24 cellular contexts compared by ENCODE assay signal in the genomic region with DNA sequence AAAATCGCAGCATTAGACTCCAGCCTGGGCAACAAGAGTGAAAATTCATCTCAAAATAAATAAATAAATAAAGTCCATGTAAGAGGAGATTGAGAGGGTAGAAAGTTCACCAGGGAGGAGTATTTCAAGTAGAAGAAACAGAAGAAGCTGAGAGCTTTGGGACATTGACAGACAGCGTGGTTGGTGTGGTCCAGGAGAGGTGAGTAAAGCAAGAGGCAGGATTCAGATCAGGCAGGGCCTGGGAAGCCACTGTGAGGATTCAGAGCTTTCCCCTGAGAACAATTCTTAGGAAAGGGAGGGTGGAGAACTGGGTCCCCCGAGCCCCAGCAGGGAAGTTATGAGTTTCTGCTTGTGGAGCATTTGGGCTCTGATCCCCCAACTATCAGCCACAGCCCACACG. TPM values are rescaled to one million over a fixed set of nuclear protein-coding genes. Genes with fewer than 3 reads are reported as not detected.
DNase-seq lines count a peak whose midpoint lies in the region; ATAC-seq and TF ChIP-seq lines count a peak whose summit lies in the region.
"Had no signal": no experiment of that assay in that cellular context is flagged by ENCODE, and none has a peak within 500 bp of the region (broad histone marks: within the 10 kb centered on the region; RNA-seq: fewer than 3 reads in every experiment).

No MANE protein-coding gene starts in this region.

- H2AFZ ChIP-seq in PC-3 (ENCODE audit: low read length) (no peak overlapping the region), neuronal stem cell (ENCODE audit: low read length) (no peak overlapping the region), OCI-LY7 (ENCODE audit: low read length) (no peak overlapping the region)
- H2AFZ ChIP-seq: GM23338 had no signal

- H3K14ac ChIP-seq in neuronal stem cell (ENCODE audit: low read length) = no peak overlapping the region

- H3K18ac ChIP-seq in neuronal stem cell (ENCODE audit: low read length) = peak overlapping the region; percentile 62

- ATAC-seq in PC-3 = no peak
- ATAC-seq: GM23338, sciatic nerve had no signal

- in situ Hi-C loops in astrocyte of the spinal cord (cut with HindIII; ENCODE audit: low sequenced_read_pairs) = no loop called here

- POLR2A ChIA-PET in PC-3 (lab: Charles Lee; ENCODE audit: unreplicated experiment) = no interaction called here
- POLR2A ChIA-PET in OCI-LY7 (lab: Charles Lee) = interaction anchor here (1.2 kb wide), 1 partner anchor 49 kb away, joined by 3 read pairs; no protein-coding TSS in a partner anchor

- no peak overlapping the region for H2BK15ac ChIP-seq in neuronal stem cell (ENCODE audit: low read length)

- H4K91ac ChIP-seq in neuronal stem cell (ENCODE audit: low read depth, low read length, poor library complexity) = no peak overlapping the region

- WGBS in neuronal stem cell (ENCODE audit: extremely low coverage in 2 of 2, insufficient read length in 2 of 2, insufficient replicate concordance in 1 of 2), 2 donors = no CpG with 5 or more reads among the region's 4 CpGs

- H4K8ac ChIP-seq in neuronal stem cell (ENCODE audit: low read depth, low read length) = no peak overlapping the region

- H3K4ac ChIP-seq in neuronal stem cell (ENCODE audit: low read length) = no peak overlapping the region

- CTCF ChIA-PET in PC-3 (lab: Charles Lee) = interaction anchor here (1.5 kb wide), 1 partner anchor 45 kb away, joined by 3 read pairs; no protein-coding TSS in a partner anchor
- CTCF ChIA-PET in OCI-LY7 (lab: Charles Lee; ENCODE audit: unreplicated experiment) = no interaction called here

- TF ChIP-seq POLR2A in breast epithelium (IDR thresholded peaks at IDR 0.05) = no peak

- TF ChIP-seq CTCF in PC-3 (conservative IDR thresholded peaks at IDR 0.05; ENCODE audit: low read depth, low read length) = no peak
- no peak for TF ChIP-seq CTCF in astrocyte of the spinal cord (IDR thresholded peaks at IDR 0.05; ENCODE audit: low read depth, low read length)
- TF ChIP-seq CTCF in breast epithelium (IDR thresholded peaks at IDR 0.05) = no peak
- no peak for TF ChIP-seq CTCF in OCI-LY7 (conservative IDR thresholded peaks at IDR 0.05; ENCODE audit: low read length)

- H3K4me1 ChIP-seq in PC-3 (ENCODE audit: insufficient read depth, low read length) (peaks cover 19% of the 10 kb centered on the region), neuronal stem cell (ENCODE audit: control insufficient read depth in 2 of 2, insufficient read depth in 1 of 2, low read depth in 1 of 2, low read length in 2 of 2) (peaks cover 0 to under 1% of the 10 kb centered on the region in 2 donors), breast epithelium (no peaks in the 10 kb centered on the region), OCI-LY7 (ENCODE audit: insufficient read depth, low read length, poor library complexity, severe bottlenecking) (peaks cover 51% of the 10 kb centered on the region)
- H3K4me1 ChIP-seq: stomach, tibial artery had no signal

- H4K20me1 ChIP-seq in PC-3 (ENCODE audit: low read length) = no peaks in the 10 kb centered on the region
- H4K20me1 ChIP-seq in OCI-LY7 (ENCODE audit: insufficient read depth, low read length) = no peaks in the 10 kb centered on the region

- no peaks in the 10 kb centered on the region for H3K9me2 ChIP-seq in PC-3 (replicated peaks; ENCODE audit: low read length)
- no peaks in the 10 kb centered on the region for H3K9me2 ChIP-seq in OCI-LY7 (ENCODE audit: insufficient read depth, low read length)

- H2AK5ac ChIP-seq in neuronal stem cell (ENCODE audit: low read depth, low read length) = peak overlapping the region; percentile 50

- BruUV-seq in PC-3 (replicated peaks; lab: Mats Ljungman, UMichigan) = no TSS peak
- BruUV-seq in OCI-LY7 (replicated peaks; lab: Mats Ljungman, UMichigan) = no TSS peak

- no peak overlapping the region for H2BK12ac ChIP-seq in neuronal stem cell (ENCODE audit: low read length)

- H3K9me3 ChIP-seq in PC-3 (ENCODE audit: low read length) = no peaks in the 10 kb centered on the region
- H3K9me3 ChIP-seq in neuronal stem cell (replicated peaks in 1 of 2; ENCODE audit: control insufficient read depth in 2 of 2, insufficient read depth in 1 of 2, low read depth in 1 of 2, low read length in 2 of 2) = no peaks in the 10 kb centered on the region
- H3K9me3 ChIP-seq in breast epithelium = no peaks in the 10 kb centered on the region
- H3K9me3 ChIP-seq in OCI-LY7 (ENCODE audit: low read length) = no peaks in the 10 kb centered on the region
- H3K9me3 ChIP-seq: stomach, tibial artery had no signal

- no peak overlapping the region for H2BK120ac ChIP-seq in neuronal stem cell (ENCODE audit: low read depth, low read length)

- no peaks in the 10 kb centered on the region for H3K79me2 ChIP-seq in PC-3 (ENCODE audit: low read length)
- H3K79me2 ChIP-seq in OCI-LY7 (ENCODE audit: insufficient read depth, low read depth, low read length) = no peaks in the 10 kb centered on the region

- no peaks in the 10 kb centered on the region for H3K27me3 ChIP-seq in PC-3 (ENCODE audit: low read length)
- H3K27me3 ChIP-seq in neuronal stem cell (ENCODE audit: control insufficient read depth in 3 of 3, insufficient read depth in 3 of 3, low read depth in 1 of 3, low read length in 3 of 3) = peaks cover 0 to 71% (median 0%) of the 10 kb centered on the region in 3 experiments
- H3K27me3 ChIP-seq in breast epithelium = no peaks in the 10 kb centered on the region
- H3K27me3 ChIP-seq: stomach, tibial artery had no signal

- no peaks in the 10 kb centered on the region for H3K79me1 ChIP-seq in neuronal stem cell (ENCODE audit: low read depth, low read length)

- H3K36me3 ChIP-seq in PC-3 (ENCODE audit: low read depth, low read length) (no peaks in the 10 kb centered on the region), neuronal stem cell (replicated peaks in 1 of 2; ENCODE audit: control insufficient read depth in 2 of 2, insufficient read depth in 2 of 2, low read length in 2 of 2) (no peaks in the 10 kb centered on the region), breast epithelium (no peaks in the 10 kb centered on the region), OCI-LY7 (ENCODE audit: insufficient read depth, low read length) (no peaks in the 10 kb centered on the region)
- H3K36me3 ChIP-seq: stomach, tibial artery had no signal

- H3F3A ChIP-seq in PC-3 (ENCODE audit: low read length, unreplicated experiment) = no peaks in the 10 kb centered on the region

- no peak overlapping the region for H2BK5ac ChIP-seq in neuronal stem cell (ENCODE audit: low read length)

- peak overlapping the region; percentile 51; the same call in 1 of the 2 replicates for H3K9ac ChIP-seq in PC-3 (ENCODE audit: low read length)
- no peak overlapping the region for H3K9ac ChIP-seq in neuronal stem cell (ENCODE audit: low read depth, low read length, poor library complexity)
- H3K9ac ChIP-seq: KMS-11 had no signal

- H3K4me2 ChIP-seq in PC-3 (ENCODE audit: low read length) (no peak overlapping the region), neuronal stem cell (ENCODE audit: insufficient read depth, low read length, poor library complexity, severe bottlenecking) (no peak overlapping the region), OCI-LY7 (ENCODE audit: low read length) (no peak overlapping the region)
- H3K4me2 ChIP-seq: GM23338 had no signal

- H3K27ac ChIP-seq in PC-3 (ENCODE audit: low read length) = peak overlapping the region; percentile 77
- no peak overlapping the region for H3K27ac ChIP-seq in neuronal stem cell (replicated peaks; ENCODE audit: low read length)
- H3K27ac ChIP-seq in breast epithelium = peak overlapping the region in 1 of 2 donors; percentile 10
- no peak overlapping the region for H3K27ac ChIP-seq in OCI-LY7 (ENCODE audit: low read depth, low read length, poor library complexity, severe bottlenecking)
- H3K27ac ChIP-seq: KMS-11, stomach, tibial artery had no signal

- no peak overlapping the region for H3K4me3 ChIP-seq in PC-3 (ENCODE audit: low read length)
- H3K4me3 ChIP-seq in astrocyte of the spinal cord (ENCODE audit: low read depth, low read length) = no peak overlapping the region
- H3K4me3 ChIP-seq in neuronal stem cell (ENCODE audit: low read length in 2 of 2) = no peak overlapping the region
- no peak overlapping the region for H3K4me3 ChIP-seq in breast epithelium
- H3K4me3 ChIP-seq in OCI-LY7 (ENCODE audit: low read depth, low read length, poor library complexity, severe bottlenecking) = no peak overlapping the region
- H3K4me3 ChIP-seq: GM23338, lung, stomach, tibial artery had no signal

- DNase-seq in Daoy (ENCODE audit: low read depth) = peak; percentile 46
- no peak for DNase-seq in PC-3
- DNase-seq in astrocyte of the spinal cord (ENCODE audit: low read depth, low spot score) = peak; percentile 64
- no peak for DNase-seq in neuronal stem cell (ENCODE audit: low spot score)
- DNase-seq in NCI-H510A (lab: John Stamatoyannopoulos, UW) = no peak
- DNase-seq in NCI-H2081 treated with DMSO at 0.1 percent for 48 hours (lab: John Stamatoyannopoulos, UW) = no peak
- DNase-seq in breast epithelium (ENCODE audit: low spot score in 2 of 2) = no peak
- DNase-seq in OCI-LY7 (ENCODE audit: low spot score) = no peak
- DNase-seq: activated CD4-positive, alpha-beta T cell treated with anti-CD3 and anti-CD28 coated beads for 1 hour; activated gamma-delta T cell; activated T-cell treated with anti-CD3 and anti-CD28 coated beads, Interleukin-2, amount 50 U/mL, for 1 hour; caudate nucleus; CD4-positive, alpha-beta memory T cell; MV-4-11; NCI-H1694 treated with DMSO at 0.1 percent for 48 hours; NCI-H2227 treated with DMSO at 0.1 percent for 48 hours; NCI-H82; SHP77; stomach; tibial artery had no signal

- intact Hi-C loops in PC-3 (cut with micrococcal nuclease) (loop anchor here (5.0 kb wide), 1 partner anchor 44 kb away; no protein-coding TSS in a partner anchor), breast epithelium (cut with DNase I; ENCODE audit: low total_unique reads) (no loop called here), OCI-LY7 (cut with micrococcal nuclease; ENCODE audit: unreplicated experiment) (no loop called here)

- H3K23ac ChIP-seq in neuronal stem cell (ENCODE audit: low read depth, low read length, poor library complexity) = no peak overlapping the region

RNA-seq across cellular contexts. Expression of gene AMOTL2, which starts 54.1 kb away (rescaled TPM):
- total RNA-seq in Daoy (2014; rRNA removed; shearing (Covaris generic)) = 99.8 and 102 TPM in 2 replicates
- 96.0 and 124 TPM in 2 replicates for total RNA-seq in PC-3 (2014; rRNA removed)
- 61.7 TPM for polyA plus RNA-seq in neuronal stem cell (2013, experiment 1 of 2)
- 60.5 TPM for polyA plus RNA-seq in neuronal stem cell (2013, experiment 2 of 2)
- 100 to 1,000 TPM in 1 of 3 donors, 10 to 100 TPM in 2; 78.3 to 281 (median 83.2) TPM for total RNA-seq in breast epithelium
- not detected in 2 replicates for total RNA-seq in OCI-LY7 (2014; rRNA removed; shearing (Covaris generic))
- total RNA-seq in OCI-LY7 (2022) = not detected in 2 replicates

RNA-seq across cellular contexts. Expression of gene ANAPC13, which starts 57.4 kb away (rescaled TPM):
- total RNA-seq in Daoy (2014; rRNA removed; shearing (Covaris generic)) = 59.1 and 72.6 TPM in 2 replicates
- 19.3 and 21.0 TPM in 2 replicates for total RNA-seq in PC-3 (2014; rRNA removed)
- polyA plus RNA-seq in neuronal stem cell (2013, experiment 1 of 2) = 68.7 TPM
- polyA plus RNA-seq in neuronal stem cell (2013, experiment 2 of 2) = 68.7 TPM
- total RNA-seq in breast epithelium = 10 to 100 TPM; 56.0 to 68.3 (median 66.1) TPM
- 29.8 and 57.8 TPM in 2 replicates for total RNA-seq in OCI-LY7 (2014; rRNA removed; shearing (Covaris generic))
- total RNA-seq in OCI-LY7 (2022) = 48.1 and 50.6 TPM in 2 replicates

RNA-seq across cellular contexts. Expression of gene CEP63, which starts 57.5 kb away (rescaled TPM):
- 27.7 and 32.6 TPM in 2 replicates for total RNA-seq in Daoy (2014; rRNA removed; shearing (Covaris generic))
- total RNA-seq in PC-3 (2014; rRNA removed) (15.4 and 38.1 TPM in 2 replicates), breast epithelium (10 to 100 TPM; 31.8 to 38.9 (median 33.1) TPM), OCI-LY7 (2022) (42.8 and 49.0 TPM in 2 replicates)
- polyA plus RNA-seq in neuronal stem cell (2013, experiment 1 of 2) = 30.4 TPM
- 28.7 TPM for polyA plus RNA-seq in neuronal stem cell (2013, experiment 2 of 2)
- total RNA-seq in OCI-LY7 (2014; rRNA removed; shearing (Covaris generic)) = 21.1 and 45.7 TPM in 2 replicates

Comparison
In these comparisons a context has a peak if more than half of its experiments do, and no peak if none do; other contexts are left out.
1. DNase-seq: peak in Daoy (single experiment) and astrocyte of the spinal cord (single experiment); none in PC-3 (single experiment), neuronal stem cell (single experiment), NCI-H510A (single experiment), NCI-H2081 treated with DMSO at 0.1 percent for 48 hours (single experiment), breast epithelium (0 of 2) and OCI-LY7 (single experiment).
2. RNA of gene AMOTL2, which starts 54.1 kb away (total RNA-seq): 99.8 to 102 TPM in Daoy, 96.0 to 124 TPM in PC-3 and 78.3 to 281 TPM in breast epithelium; not detected in OCI-LY7; every median in the first group is over 10 times any median in the second.